Comparison of ENCODE assay signal across 1 cellular context in genomic region chr2:74834806-74835755, GRCh38.
A peak's percentile ranks its signal among the peaks of the same experiment; 100 is the strongest.
TF ChIP-seq lines count a peak whose summit lies in the region.

No MANE protein-coding gene starts in this region.

TF ChIP-seq in HepG2, 621 proteins besides CTCF, POLR2A, EP300 and RAD21 (continued from another document and continues in another):
- no peak for TF ChIP-seq HIC2 (CRISPR knock-in tag; IDR thresholded peaks at IDR 0.05; ENCODE audit: low read depth)
- peak; percentile 68 for TF ChIP-seq KAT8 (CRISPR knock-in tag; IDR thresholded peaks at IDR 0.05)
- TF ChIP-seq CBX5 (CRISPR knock-in tag; IDR thresholded peaks at IDR 0.05; ENCODE audit: borderline replicate concordance), result no peak
- no peak for TF ChIP-seq NFYB (CRISPR knock-in tag; IDR thresholded peaks at IDR 0.05)
- TF ChIP-seq ZNF441 (CRISPR knock-in tag; IDR thresholded peaks at IDR 0.05; ENCODE audit: borderline replicate concordance), result peak; percentile 5; the same call in 1 of the 2 replicates
- TF ChIP-seq CCAR2 (optimal IDR thresholded peaks at IDR 0.05; ENCODE audit: low read depth, low read length), result no peak
- no peak for TF ChIP-seq MAZ (IDR thresholded peaks at IDR 0.05; ENCODE audit: borderline replicate concordance, low read depth, low read length)
- TF ChIP-seq MAZ (CRISPR knock-in tag; IDR thresholded peaks at IDR 0.05; ENCODE audit: low read depth), result peak; percentile 90
- TF ChIP-seq EZH2 (conservative IDR thresholded peaks at IDR 0.05; ENCODE audit: low read depth, low read length), result no peak
- peak; percentile 82 for TF ChIP-seq ZNF878 (CRISPR knock-in tag; IDR thresholded peaks at IDR 0.05)
- TF ChIP-seq RNF2 (conservative IDR thresholded peaks at IDR 0.05; ENCODE audit: low read depth), result no peak
- TF ChIP-seq ZNF556 (CRISPR knock-in tag; IDR thresholded peaks at IDR 0.05; ENCODE audit: borderline replicate concordance), result 0 out of 2 replicates have a peak, but pooled peaks have one; percentile 65
- peak; percentile 93 for TF ChIP-seq RBFOX2 (IDR thresholded peaks at IDR 0.05; ENCODE audit: low read depth, low read length)
- peak; percentile 63; the same call in 1 of the 2 replicates for TF ChIP-seq ZNF484 (CRISPR knock-in tag; IDR thresholded peaks at IDR 0.05; ENCODE audit: borderline replicate concordance, low read depth)
- TF ChIP-seq NCOA5 (CRISPR knock-in tag; IDR thresholded peaks at IDR 0.05), result no peak
- no peak for TF ChIP-seq RERE (CRISPR knock-in tag; IDR thresholded peaks at IDR 0.05; ENCODE audit: low read depth)
- no peak for TF ChIP-seq MATR3 (CRISPR knock-in tag; IDR thresholded peaks at IDR 0.05)
- TF ChIP-seq ZBTB4 (CRISPR knock-in tag; IDR thresholded peaks at IDR 0.05; ENCODE audit: borderline replicate concordance), result no peak
- TF ChIP-seq DDIT3 (CRISPR knock-in tag; IDR thresholded peaks at IDR 0.05), result no peak
- TF ChIP-seq E2F1 (CRISPR knock-in tag; IDR thresholded peaks at IDR 0.05), result no peak
- no peak for TF ChIP-seq TRAFD1 (CRISPR knock-in tag; IDR thresholded peaks at IDR 0.05; ENCODE audit: borderline replicate concordance)
- no peak; the same call in 1 of the 2 replicates for TF ChIP-seq SNAPC4 (CRISPR knock-in tag; IDR thresholded peaks at IDR 0.05)
- 0 out of 2 replicates have a peak, but pooled peaks have one; percentile 46 for TF ChIP-seq MEIS2 (CRISPR knock-in tag; IDR thresholded peaks at IDR 0.05)
- 0 out of 2 replicates have a peak, but pooled peaks have one; percentile 41 for TF ChIP-seq ZNF329 (CRISPR knock-in tag; IDR thresholded peaks at IDR 0.05; ENCODE audit: low read depth)
- no peak for TF ChIP-seq ZNF30 (CRISPR knock-in tag; IDR thresholded peaks at IDR 0.05)
- TF ChIP-seq ZNF350 (CRISPR knock-in tag; IDR thresholded peaks at IDR 0.05; ENCODE audit: borderline replicate concordance, low read depth), result peak; percentile 40; the same call in 1 of the 2 replicates
- TF ChIP-seq MAX (IDR thresholded peaks at IDR 0.05), result peak; percentile 99
- no peak for TF ChIP-seq HMGXB3 (CRISPR knock-in tag; IDR thresholded peaks at IDR 0.05; ENCODE audit: borderline replicate concordance)
- peak; percentile 88; the same call in 1 of the 2 replicates for TF ChIP-seq BRCA1 (CRISPR knock-in tag; IDR thresholded peaks at IDR 0.05)
